1 cellular context compared by ENCODE assay signal in genomic region chr7:73852500-73852899, GRCh38.
TF ChIP-seq lines count a peak whose summit lies in the region.

No MANE protein-coding gene starts in this region.

TF ChIP-seq in GM23338, 12 proteins besides CTCF, POLR2A, EP300 and RAD21:
- TF ChIP-seq ETS1 (IDR thresholded peaks at IDR 0.05), result no peak
- TF ChIP-seq STAT1 (IDR thresholded peaks at IDR 0.05; ENCODE audit: unreplicated experiment), result no peak
- no peak for TF ChIP-seq ZNF462 (CRISPR knock-in tag; IDR thresholded peaks at IDR 0.05)
- no peak for TF ChIP-seq ZNF331 (CRISPR knock-in tag; IDR thresholded peaks at IDR 0.05; ENCODE audit: low read depth)
- no peak for TF ChIP-seq ZNF114 (CRISPR knock-in tag; IDR thresholded peaks at IDR 0.05)
- no peak for TF ChIP-seq CREB1 (CRISPR knock-in tag; IDR thresholded peaks at IDR 0.05; ENCODE audit: low read depth)
- no peak for TF ChIP-seq JUNB (IDR thresholded peaks at IDR 0.05; ENCODE audit: unreplicated experiment)
- TF ChIP-seq REST (IDR thresholded peaks at IDR 0.05; ENCODE audit: unreplicated experiment), result no peak
- no peak for TF ChIP-seq NANOG (IDR thresholded peaks at IDR 0.05; ENCODE audit: borderline replicate concordance)
- no peak for TF ChIP-seq EZH2 (IDR thresholded peaks at IDR 0.05; ENCODE audit: low read depth, unreplicated experiment)
- no peak for TF ChIP-seq POLR2AphosphoS5 (IDR thresholded peaks at IDR 0.05; ENCODE audit: low read depth)
- TF ChIP-seq EZH2phosphoT487 (IDR thresholded peaks at IDR 0.05; ENCODE audit: unreplicated experiment), result no peak
TF ChIP-seq in GM23338: peak in this region for 0.
